In the genomic region with DNA sequence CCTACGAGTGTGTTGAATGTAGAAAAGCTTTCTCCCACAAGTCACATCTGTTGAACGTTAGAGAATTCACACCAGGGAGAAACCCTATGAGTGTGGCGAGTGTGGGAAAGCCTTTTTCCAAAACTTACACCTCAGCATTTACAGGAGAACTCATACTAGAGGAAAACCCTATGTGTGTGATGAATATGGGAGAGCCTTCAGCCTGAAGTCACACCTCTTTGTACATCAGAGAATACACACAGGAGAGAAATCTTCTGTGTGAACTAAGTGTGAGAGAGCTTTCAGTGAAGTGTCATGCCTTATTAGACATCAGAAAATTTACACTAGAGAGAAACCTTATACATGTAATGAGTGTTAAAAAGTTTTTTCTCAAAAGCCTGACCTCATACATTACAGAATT, we compare ENCODE assay signal across 8 cellular contexts.
"Had no signal": no experiment of that assay in that cellular context is flagged by ENCODE, and none has a peak within 500 bp of the region (broad histone marks: within the 10 kb centered on the region; RNA-seq: fewer than 3 reads in every experiment).

No MANE protein-coding gene starts in this region.

- DNase-seq: GDM1, GF-D8 had no signal

- ATAC-seq: GM12878 had no signal

- H3K4me3 ChIP-seq: GM12878 had no signal

- FAIRE-seq: G401.6, GM12878, GM12891, GM12892, GM18507, GM19239 had no signal
